Comparison of ENCODE assay signal across 1 cellular context in genomic region chr6:156879235-156879995, GRCh38.
TF ChIP-seq lines count a peak whose summit lies in the region.

No MANE protein-coding gene starts in this region.

TF ChIP-seq in H1, 55 proteins besides CTCF, POLR2A, EP300 and RAD21 (continued from another document):
- TF ChIP-seq ATF2 (IDR thresholded peaks at IDR 0.05; ENCODE audit: low read length) (no peak), CHD7 (IDR thresholded peaks at IDR 0.05; ENCODE audit: insufficient replicate concordance, low read length) (no peak), GTF2F1 (IDR thresholded peaks at IDR 0.05; ENCODE audit: borderline replicate concordance, low read depth, low read length) (no peak), YY1 (IDR thresholded peaks at IDR 0.05; ENCODE audit: low read depth, low read length) (no peak), CHD2 (IDR thresholded peaks at IDR 0.05; ENCODE audit: low read length) (no peak)
